In the genomic region with DNA sequence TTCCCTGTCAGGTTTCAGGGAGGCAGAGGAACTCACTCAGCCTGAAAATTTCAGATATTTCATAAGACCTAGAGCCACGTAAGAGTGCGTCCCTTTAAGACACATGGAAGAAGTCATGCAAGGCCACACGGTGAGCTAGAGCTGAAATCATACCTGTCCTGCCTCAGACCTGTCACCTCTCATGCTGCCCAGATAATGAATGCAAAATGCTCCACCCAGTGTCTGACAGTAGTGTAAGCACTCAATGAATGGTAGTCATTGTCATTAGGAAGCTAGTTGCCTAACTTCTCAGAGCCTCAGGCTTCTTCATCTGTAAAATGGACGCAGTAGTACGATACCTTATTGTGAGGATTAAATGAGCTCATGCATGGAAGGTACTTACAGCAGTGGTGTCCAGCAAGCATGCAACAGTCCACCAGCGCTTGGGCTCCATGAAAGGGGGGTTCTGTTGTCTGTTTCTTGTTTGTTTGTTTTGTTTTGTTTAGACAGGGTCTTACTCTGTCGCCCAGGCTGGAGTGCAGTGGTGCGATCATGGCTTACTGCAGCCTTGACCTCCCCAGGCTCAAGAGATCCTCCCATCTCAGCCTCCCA, we compare ENCODE assay signal across 8 cellular contexts.
DNase-seq lines count a peak whose midpoint lies in the region; ATAC-seq and TF ChIP-seq lines count a peak whose summit lies in the region.
"Had no signal": no experiment of that assay in that cellular context is flagged by ENCODE, and none has a peak within 500 bp of the region (broad histone marks: within the 10 kb centered on the region; RNA-seq: fewer than 3 reads in every experiment).

No MANE protein-coding gene starts in this region.

- H3K9me3 ChIP-seq in neuron (ENCODE audit: low read length): peaks cover 3% of the 10 kb centered on the region
- H3K9me3 ChIP-seq: SJSA1 had no signal

- H3K4me1 ChIP-seq in neuron (ENCODE audit: insufficient read depth, low read length): peaks cover 9% of the 10 kb centered on the region

- DNase-seq in NB4 (ENCODE audit: low read depth): peak; percentile 47
- DNase-seq in chondrocyte (ENCODE audit: low spot score): no peak
- DNase-seq in stimulated activated CD4-positive, alpha-beta T cell treated with anti-CD3 and anti-CD28 coated beads, Interleukin-15, amount 100 ng/mL, for 24 hours: no peak
- DNase-seq in KG1 (lab: John Stamatoyannopoulos, UW): no peak

- ATAC-seq in HG02571 (IDR thresholded peaks at IDR 0.05; ENCODE audit: unreplicated experiment): no peak

- peak overlapping the region; percentile 74 for H3K27ac Mint-ChIP-seq in chondrocyte (ENCODE audit: unreplicated experiment)

- TF ChIP-seq CTCF in GM12874 (IDR thresholded peaks at IDR 0.05; ENCODE audit: insufficient read depth, low read depth, low read length) (peak; percentile 18; the same call in 1 of the 2 replicates), NB4 (IDR thresholded peaks at IDR 0.05; ENCODE audit: low read depth, low read length) (no peak), chondrocyte (IDR thresholded peaks at IDR 0.05) (no peak)

- peaks cover 32% of the 10 kb centered on the region for H3K4me1 Mint-ChIP-seq in chondrocyte (ENCODE audit: low read depth)

- H2AFZ ChIP-seq in neuron (ENCODE audit: low read depth, low read length): no peak overlapping the region

- H3K4me3 ChIP-seq in NB4 (ENCODE audit: low read depth, low read length): peak overlapping the region; percentile 65
- H3K4me3 ChIP-seq in neuron (ENCODE audit: low read length): peak overlapping the region; percentile 77

- H3K4me3 Mint-ChIP-seq in chondrocyte (ENCODE audit: unreplicated experiment): peak overlapping the region; percentile 73

- peaks cover 3% of the 10 kb centered on the region for H3K27me3 ChIP-seq in neuron (ENCODE audit: insufficient read depth, low read length)
- H3K27me3 ChIP-seq: SJSA1 had no signal

- peaks cover 6% of the 10 kb centered on the region for H3K36me3 ChIP-seq in neuron (ENCODE audit: insufficient read depth, low read length)
- H3K36me3 ChIP-seq: SJSA1 had no signal

- H3K9me3 Mint-ChIP-seq in chondrocyte (ENCODE audit: low read depth): no peaks in the 10 kb centered on the region

- H3K36me3 Mint-ChIP-seq in chondrocyte (ENCODE audit: low read depth): no peaks in the 10 kb centered on the region

- no peaks in the 10 kb centered on the region for H3K27me3 Mint-ChIP-seq in chondrocyte (ENCODE audit: low read depth)

- TF ChIP-seq POLR2A in NB4 (IDR thresholded peaks at IDR 0.05; ENCODE audit: extremely low read depth, insufficient read length): no peak
